Comparison of ENCODE assay signal across 3 cellular contexts in the genomic region with DNA sequence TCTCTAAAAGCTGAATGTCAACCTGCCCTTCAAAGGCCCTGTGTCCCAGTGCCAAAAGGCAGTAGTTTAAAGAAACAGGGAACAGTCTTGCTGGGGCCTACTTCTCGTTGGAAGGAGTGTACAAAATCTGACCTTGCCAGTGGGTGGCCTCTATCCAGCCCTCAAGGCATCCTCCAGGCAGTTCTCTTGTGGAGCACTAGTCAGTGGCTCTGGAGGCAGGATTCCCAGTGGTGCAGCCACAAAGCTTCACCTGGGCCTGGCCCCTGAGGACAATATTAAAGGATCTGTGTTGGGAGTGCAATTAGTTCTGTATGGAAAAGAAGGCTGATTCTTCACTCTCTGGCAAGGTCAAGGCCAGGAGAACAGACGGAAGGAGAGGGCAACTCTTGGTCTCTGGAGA.
"Had no signal": no experiment of that assay in that cellular context is flagged by ENCODE, and none has a peak within 500 bp of the region (broad histone marks: within the 10 kb centered on the region; RNA-seq: fewer than 3 reads in every experiment).

No MANE protein-coding gene starts in this region.

- DNase-seq: GDM1, GF-D8 had no signal

- H3K4me3 ChIP-seq: GM12878 had no signal
